8 cellular contexts compared by ENCODE assay signal in genomic region chr17:15849054-15849453, GRCh38.
DNase-seq lines count a peak whose midpoint lies in the region; ATAC-seq, FAIRE-seq and TF ChIP-seq lines count a peak whose summit lies in the region.
"Not testable (repeated sequence)": the region's sequence is repeated elsewhere in the genome, so short reads cannot be mapped to it uniquely, and the experiment has no call there.

No MANE protein-coding gene starts in this region.

- H2AK5ac ChIP-seq in neuronal stem cell (ENCODE audit: low read depth, low read length): not testable (repeated sequence)

- H3K4me3 ChIP-seq in body of pancreas; neuronal stem cell (ENCODE audit: low read length in 2 of 2): not testable (repeated sequence)

- intact Hi-C loops in body of pancreas (cut with DNase I); Right ventricle myocardium superior (cut with DNase I): not testable (repeated sequence)

- not testable (repeated sequence) for H2BK15ac ChIP-seq in neuronal stem cell (ENCODE audit: low read length)

- not testable (repeated sequence) for H3K4me2 ChIP-seq in neuronal stem cell (ENCODE audit: insufficient read depth, low read length, poor library complexity, severe bottlenecking)

- not testable (repeated sequence) for FAIRE-seq in RCC 7860 (lab: Jason Lieb, UNC)

- H3K27ac ChIP-seq in body of pancreas; neuronal stem cell (replicated peaks; ENCODE audit: low read length): not testable (repeated sequence)

- H4K91ac ChIP-seq in neuronal stem cell (ENCODE audit: low read depth, low read length, poor library complexity): not testable (repeated sequence)

- H3K9ac ChIP-seq in neuronal stem cell (ENCODE audit: low read depth, low read length, poor library complexity): not testable (repeated sequence)

- TF ChIP-seq POLR2A in body of pancreas (IDR thresholded peaks at IDR 0.05): not testable (repeated sequence)

- DNase-seq in COLO668 (lab: John Stamatoyannopoulos, UW; ENCODE audit: unreplicated experiment) (peak; percentile 7), RCC 7860 (ENCODE audit: low spot score) (peak; percentile 46), body of pancreas (peak; percentile 54 to 70 (median 60)), Right ventricle myocardium superior (peak; percentile 52), neuronal stem cell (ENCODE audit: low spot score) (peak; percentile 11)
- DNase-seq in activated CD8-positive, alpha-beta T cell treated with anti-CD3 and anti-CD28 coated beads, Interleukin-2, amount 10 ng/mL, durations not matched to agents 7 days and 5 days: peak; percentile 82
- peak; percentile 7 to 29 for DNase-seq in stimulated activated CD8-positive, alpha-beta memory T cell treated with anti-CD3 and anti-CD28 coated beads, Interleukin-7, amount 100 ng/mL, for 1 hour (ENCODE audit: low read depth in 2 of 2)

- H3K36me3 Mint-ChIP-seq in activated CD8-positive, alpha-beta T cell treated with anti-CD3 and anti-CD28 coated beads, Interleukin-2, amount 10 ng/mL, durations not matched to agents 7 days and 5 days (ENCODE audit: low read depth): not testable (repeated sequence)

- H3K9me3 Mint-ChIP-seq in activated CD8-positive, alpha-beta T cell treated with anti-CD3 and anti-CD28 coated beads, Interleukin-2, amount 10 ng/mL, durations not matched to agents 7 days and 5 days (ENCODE audit: insufficient read depth): not testable (repeated sequence)

- H3K4me3 Mint-ChIP-seq in activated CD8-positive, alpha-beta T cell treated with anti-CD3 and anti-CD28 coated beads, Interleukin-2, amount 10 ng/mL, durations not matched to agents 7 days and 5 days: not testable (repeated sequence)

- H3K27ac Mint-ChIP-seq in activated CD8-positive, alpha-beta T cell treated with anti-CD3 and anti-CD28 coated beads, Interleukin-2, amount 10 ng/mL, durations not matched to agents 7 days and 5 days: not testable (repeated sequence)

- H3K4me1 ChIP-seq in body of pancreas; neuronal stem cell (ENCODE audit: control insufficient read depth in 2 of 2, insufficient read depth in 1 of 2, low read depth in 1 of 2, low read length in 2 of 2): not testable (repeated sequence)

- not testable (repeated sequence) for H3K23ac ChIP-seq in neuronal stem cell (ENCODE audit: low read depth, low read length, poor library complexity)

- not testable (repeated sequence) for H3K14ac ChIP-seq in neuronal stem cell (ENCODE audit: low read length)

- not testable (repeated sequence) for H3K27me3 Mint-ChIP-seq in activated CD8-positive, alpha-beta T cell treated with anti-CD3 and anti-CD28 coated beads, Interleukin-2, amount 10 ng/mL, durations not matched to agents 7 days and 5 days (ENCODE audit: low read depth)

- not testable (repeated sequence) for H2BK5ac ChIP-seq in neuronal stem cell (ENCODE audit: low read length)

- 24 to 53% methylated on average over 6 of the region's 6 CpGs for WGBS in body of pancreas, 2 donors
- WGBS in neuronal stem cell (ENCODE audit: extremely low coverage in 2 of 2, insufficient read length in 2 of 2, insufficient replicate concordance in 1 of 2), 2 donors: no CpG with 5 or more reads among the region's 6 CpGs

- not testable (repeated sequence) for H3K79me1 ChIP-seq in neuronal stem cell (ENCODE audit: low read depth, low read length)

- not testable (repeated sequence) for H2BK12ac ChIP-seq in neuronal stem cell (ENCODE audit: low read length)

- H3K9me3 ChIP-seq in body of pancreas; neuronal stem cell (replicated peaks in 1 of 2; ENCODE audit: control insufficient read depth in 2 of 2, insufficient read depth in 1 of 2, low read depth in 1 of 2, low read length in 2 of 2): not testable (repeated sequence)

- peak; percentile 57 for ATAC-seq in HG03342 (IDR thresholded peaks at IDR 0.05; ENCODE audit: unreplicated experiment)
- peak; percentile 99 for ATAC-seq in activated CD8-positive, alpha-beta T cell treated with anti-CD3 and anti-CD28 coated beads, Interleukin-2, amount 10 ng/mL, durations not matched to agents 7 days and 5 days
- peak; percentile 84 for ATAC-seq in body of pancreas
- ATAC-seq in Right ventricle myocardium superior (ENCODE audit: poor library complexity): peak; percentile 66

- POLR2A ChIA-PET in activated CD8-positive, alpha-beta T cell treated with anti-CD3 and anti-CD28 coated beads, Interleukin-2, amount 10 ng/mL, durations not matched to agents 7 days and 5 days (lab: Charles Lee): not testable (repeated sequence)

- H2BK120ac ChIP-seq in neuronal stem cell (ENCODE audit: low read depth, low read length): not testable (repeated sequence)

- H3K18ac ChIP-seq in neuronal stem cell (ENCODE audit: low read length): not testable (repeated sequence)

- not testable (repeated sequence) for H3K36me3 ChIP-seq in body of pancreas (replicated peaks in 1 of 2; ENCODE audit: insufficient read depth in 1 of 2, low read depth in 2 of 2); neuronal stem cell (replicated peaks in 1 of 2; ENCODE audit: control insufficient read depth in 2 of 2, insufficient read depth in 2 of 2, low read length in 2 of 2)

- CTCF ChIA-PET in activated CD8-positive, alpha-beta T cell treated with anti-CD3 and anti-CD28 coated beads, Interleukin-2, amount 10 ng/mL, durations not matched to agents 7 days and 5 days (lab: Charles Lee): not testable (repeated sequence)

- H3K4ac ChIP-seq in neuronal stem cell (ENCODE audit: low read length): not testable (repeated sequence)

- not testable (repeated sequence) for H3K4me1 Mint-ChIP-seq in activated CD8-positive, alpha-beta T cell treated with anti-CD3 and anti-CD28 coated beads, Interleukin-2, amount 10 ng/mL, durations not matched to agents 7 days and 5 days (ENCODE audit: low read depth)

- H2AFZ ChIP-seq in neuronal stem cell (ENCODE audit: low read length): not testable (repeated sequence)

- peak; percentile 12 to 61 (median 29) for TF ChIP-seq CTCF in body of pancreas (IDR thresholded peaks at IDR 0.05)

- H4K8ac ChIP-seq in neuronal stem cell (ENCODE audit: low read depth, low read length): not testable (repeated sequence)

- not testable (repeated sequence) for H3K27me3 ChIP-seq in body of pancreas; neuronal stem cell (ENCODE audit: control insufficient read depth in 3 of 3, insufficient read depth in 3 of 3, low read depth in 1 of 3, low read length in 3 of 3)

Comparison
In these comparisons a context has a peak if more than half of its experiments do, and no peak if none do; other contexts are left out.
1. DNase-seq: peak in every context shown above with its lines; median percentile 82 in activated CD8-positive, alpha-beta T cell treated with anti-CD3 and anti-CD28 coated beads, Interleukin-2, amount 10 ng/mL, durations not matched to agents 7 days and 5 days; 60 in body of pancreas; 52 in Right ventricle myocardium superior; 46 in RCC 7860; 18 in stimulated activated CD8-positive, alpha-beta memory T cell treated with anti-CD3 and anti-CD28 coated beads, Interleukin-7, amount 100 ng/mL, for 1 hour; 11 in neuronal stem cell; 7 in COLO668.